In the genomic region with DNA sequence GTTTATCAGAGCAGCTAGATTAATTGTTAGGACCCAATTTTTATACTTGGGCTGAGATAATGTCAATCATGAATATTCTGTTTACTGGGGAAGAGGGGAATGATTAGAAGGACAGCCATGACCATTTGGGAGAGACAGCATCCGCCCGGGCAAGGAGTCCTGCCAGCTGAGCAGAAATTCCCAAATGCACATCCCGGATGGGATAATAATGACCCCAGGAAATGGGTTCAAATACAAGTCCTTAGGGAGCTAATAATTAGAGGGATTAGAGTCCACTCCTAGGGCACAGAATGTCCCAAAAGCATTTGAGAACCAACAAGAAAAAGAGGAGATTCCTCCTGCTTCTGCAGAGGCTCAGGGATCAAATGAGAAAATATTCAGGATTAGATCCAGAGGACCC, we compare ENCODE assay signal across 18 cellular contexts.
A peak's percentile ranks its signal among the peaks of the same experiment; 100 is the strongest.
DNase-seq lines count a peak whose midpoint lies in the region; ATAC-seq and TF ChIP-seq lines count a peak whose summit lies in the region.
"Had no signal": no experiment of that assay in that cellular context is flagged by ENCODE, and none has a peak within 500 bp of the region (broad histone marks: within the 10 kb centered on the region; RNA-seq: fewer than 3 reads in every experiment).

No MANE protein-coding gene starts in this region.

- H3K27ac ChIP-seq in IMR-90 (ENCODE audit: insufficient read depth, low read length): no peak overlapping the region
- peak overlapping the region; percentile 25 to 70 (median 56) for H3K27ac ChIP-seq in heart left ventricle
- peak overlapping the region in 3 of 4 donors; percentile 29 to 46 (median 39) for H3K27ac ChIP-seq in gastrocnemius medialis
- H3K27ac ChIP-seq: BLaER1 had no signal

- H3K4me3 Mint-ChIP-seq in memory B cell: no peak overlapping the region

- H3K9me1 ChIP-seq in IMR-90 (ENCODE audit: insufficient read depth, low read length): no peaks in the 10 kb centered on the region

- intact Hi-C loops in IMR-90 (cut with micrococcal nuclease) (no loop called here), heart left ventricle (cut with DNase I) (no loop called here), gastrocnemius medialis (cut with DNase I; ENCODE audit: low total_unique reads) (no loop called here)

- H3K36me3 Mint-ChIP-seq in memory B cell: no peaks in the 10 kb centered on the region

- H3K4ac ChIP-seq in IMR-90 (ENCODE audit: low read depth, low read length): no peak overlapping the region

- TF ChIP-seq POLR2A in IMR-90 (IDR thresholded peaks at IDR 0.05; ENCODE audit: low read depth, low read length) (no peak), heart left ventricle (IDR thresholded peaks at IDR 0.05) (no peak), gastrocnemius medialis (IDR thresholded peaks at IDR 0.05) (no peak)

- H3K23ac ChIP-seq in IMR-90 (ENCODE audit: low read depth, low read length): no peak overlapping the region

- no CpG with 5 or more reads among the region's 3 CpGs for whole genome bisulfite sequencing in IMR-90 (ENCODE audit: extremely low coverage in 2 of 2, insufficient read length in 1 of 2), 2 experiments
- whole genome bisulfite sequencing in heart left ventricle, 4 donors: 34 to 49% (median 39%) methylated on average over 3 of the region's 3 CpGs

- H2AK5ac ChIP-seq in IMR-90 (ENCODE audit: low read depth, low read length): no peak overlapping the region

- H3K4me1 Mint-ChIP-seq in memory B cell: peaks cover 6% of the 10 kb centered on the region

- no peaks in the 10 kb centered on the region for H4K20me1 ChIP-seq in IMR-90 (ENCODE audit: insufficient read depth, low read length)
- H4K20me1 ChIP-seq: BLaER1 had no signal

- no peak overlapping the region for H2AFZ ChIP-seq in IMR-90 (replicated peaks; ENCODE audit: low read length, poor library complexity)

- H3K4me2 ChIP-seq in IMR-90 (ENCODE audit: low read depth, low read length): no peak overlapping the region
- H3K4me2 ChIP-seq: BLaER1 had no signal

- H4K5ac ChIP-seq in IMR-90 (ENCODE audit: low read depth, low read length): peak overlapping the region; percentile 31; the same call in 1 of the 2 replicates

- H3K79me1 ChIP-seq in IMR-90 (ENCODE audit: low read depth in 1 of 2, low read length in 2 of 2): no peaks in the 10 kb centered on the region

- no peak overlapping the region for H2BK5ac ChIP-seq in IMR-90 (ENCODE audit: low read depth, low read length, poor library complexity, severe bottlenecking)

- peaks cover 9% of the 10 kb centered on the region for H3K4me1 ChIP-seq in IMR-90 (ENCODE audit: control insufficient read depth, insufficient read depth, low read length)
- H3K4me1 ChIP-seq in heart left ventricle: peaks cover 0 to 55% (median 25%) of the 10 kb centered on the region in 12 donors
- H3K4me1 ChIP-seq in gastrocnemius medialis: no peaks in the 10 kb centered on the region
- H3K4me1 ChIP-seq: BLaER1 had no signal

- H3K14ac ChIP-seq in IMR-90 (replicated peaks; ENCODE audit: low read depth, low read length): no peak overlapping the region

- no peak overlapping the region for H2AK9ac ChIP-seq in IMR-90 (replicated peaks; ENCODE audit: low read depth, low read length, poor library complexity)

- DNase-seq in IMR-90: no peak
- DNase-seq in heart left ventricle: peak in 2 of 5 donors; percentile 37
- DNase-seq in memory B cell (ENCODE audit: low spot score in 2 of 2): no peak
- DNase-seq in gastrocnemius medialis: no peak
- DNase-seq in cortex of kidney (lab: John Stamatoyannopoulos, UW): no peak
- no peak for DNase-seq in nucleus accumbens (lab: John Stamatoyannopoulos, UW)
- no peak for DNase-seq in dedifferentiated amniotic fluid mesenchymal stem cell (ENCODE audit: extremely low spot score)
- DNase-seq: GDM1, MG63, NCI-H1092, NCI-H146, NCI-H2081, NCI-H510A, NCI-H774, SHP77 had no signal

- H3K27ac Mint-ChIP-seq in memory B cell: peak overlapping the region; percentile 2

- peak overlapping the region in 1 of 2 experiments; percentile 0; a peak in 1 of 4 replicates for H4K8ac ChIP-seq in IMR-90 (ENCODE audit: low read depth in 2 of 2, low read length in 2 of 2)

- peak overlapping the region; percentile 25; the same call in 1 of the 2 replicates for H3K18ac ChIP-seq in IMR-90 (ENCODE audit: low read depth, low read length)

- H3K4me3 ChIP-seq in IMR-90 (ENCODE audit: insufficient read depth, low read depth, low read length): no peak overlapping the region
- H3K4me3 ChIP-seq in heart left ventricle: no peak overlapping the region
- H3K4me3 ChIP-seq in gastrocnemius medialis: no peak overlapping the region
- H3K4me3 ChIP-seq: BLaER1, GM12878, MG63 had no signal

- H2BK120ac ChIP-seq in IMR-90 (ENCODE audit: low read depth, low read length): no peak overlapping the region

- dilution Hi-C loops in IMR-90 (cut with HindIII; ENCODE audit: low sequenced_read_pairs, unreplicated experiment): no loop called here

- no peak overlapping the region for H2BK15ac ChIP-seq in IMR-90 (ENCODE audit: low read depth, low read length)

- in situ Hi-C loops in IMR-90 (cut with MboI; ENCODE audit: low sequenced_read_pairs) (no loop called here), gastrocnemius medialis (cut with MboI; ENCODE audit: low sequenced_read_pairs in 4 of 4) (no loop called here)

- no peak overlapping the region for H2BK20ac ChIP-seq in IMR-90 (ENCODE audit: low read depth, low read length)

- H3K56ac ChIP-seq in IMR-90 (ENCODE audit: extremely low read depth, insufficient read depth, low read length): no peak overlapping the region

- H3K36me3 ChIP-seq in IMR-90 (ENCODE audit: control insufficient read depth, insufficient read depth, low read length) (no peaks in the 10 kb centered on the region), heart left ventricle (no peaks in the 10 kb centered on the region), gastrocnemius medialis (no peaks in the 10 kb centered on the region)
- H3K36me3 ChIP-seq: BLaER1, MG63 had no signal

- no peak overlapping the region for H4K91ac ChIP-seq in IMR-90 (ENCODE audit: insufficient read depth, low read depth, low read length)

- peaks cover 1% of the 10 kb centered on the region for H3K27me3 Mint-ChIP-seq in memory B cell

- TF ChIP-seq RAD21 in IMR-90 (IDR thresholded peaks at IDR 0.05; ENCODE audit: low read length): no peak

- POLR2A ChIA-PET in IMR-90 (lab: Charles Lee; ENCODE audit: unreplicated experiment): interaction anchor here (0.8 kb wide), 1 partner anchor 157 kb away, joined by 3 read pairs; no protein-coding TSS in a partner anchor

- CTCF ChIA-PET in IMR-90 (lab: Yijun Ruan, JAX): no interaction called here

- no peak overlapping the region for H3K9ac ChIP-seq in IMR-90 (ENCODE audit: low read depth, low read length)
- H3K9ac ChIP-seq: BLaER1 had no signal

- no peaks in the 10 kb centered on the region for H3K9me3 Mint-ChIP-seq in memory B cell

- ATAC-seq in IMR-90 (ENCODE audit: low read depth): 0 out of 2 replicates have a peak, but pooled peaks have one; percentile 12
- ATAC-seq in heart left ventricle: peak in 2 of 4 donors; percentile 18 to 32
- ATAC-seq in memory B cell (ENCODE audit: low read depth): no peak
- peak; percentile 36 for ATAC-seq in gastrocnemius medialis
- no peak for ATAC-seq in HG03135 (IDR thresholded peaks at IDR 0.05; ENCODE audit: unreplicated experiment)

- H3K27me3 ChIP-seq in IMR-90 (ENCODE audit: control insufficient read depth, insufficient read depth, low read length) (no peaks in the 10 kb centered on the region), heart left ventricle (no peaks in the 10 kb centered on the region), gastrocnemius medialis (no peaks in the 10 kb centered on the region)
- H3K27me3 ChIP-seq: BLaER1, MG63 had no signal

- TF ChIP-seq CTCF in IMR-90 (conservative IDR thresholded peaks at IDR 0.05; ENCODE audit: low read depth, low read length): no peak
- no peak for TF ChIP-seq CTCF in heart left ventricle (IDR thresholded peaks at IDR 0.05)
- no peak for TF ChIP-seq CTCF in gastrocnemius medialis (IDR thresholded peaks at IDR 0.05 in 4 of 5, conservative IDR thresholded peaks at IDR 0.05 in 1 of 5)

- BruUV-seq in IMR-90 (replicated peaks; lab: Mats Ljungman, UMichigan): no TSS peak

- H3K9me3 ChIP-seq in IMR-90 (ENCODE audit: control insufficient read depth, insufficient read depth, low read length) (no peaks in the 10 kb centered on the region), heart left ventricle (no peaks in the 10 kb centered on the region), gastrocnemius medialis (no peaks in the 10 kb centered on the region)
- H3K9me3 ChIP-seq: BLaER1, MG63 had no signal

TF ChIP-seq in IMR-90, 13 proteins besides CTCF, POLR2A, EP300 and RAD21 (continues in another document):
- no peak for TF ChIP-seq CHD1 (IDR thresholded peaks at IDR 0.05; ENCODE audit: low read depth, low read length)
- TF ChIP-seq MXI1 (IDR thresholded peaks at IDR 0.05; ENCODE audit: borderline replicate concordance, low read depth, low read length): no peak
- no peak for TF ChIP-seq RCOR1 (IDR thresholded peaks at IDR 0.05; ENCODE audit: insufficient replicate concordance, low read length)
- TF ChIP-seq FOS (IDR thresholded peaks at IDR 0.05; ENCODE audit: low read depth, low read length): no peak
- no peak for TF ChIP-seq MAFK (IDR thresholded peaks at IDR 0.05; ENCODE audit: low read depth, low read length)
- no peak for TF ChIP-seq ELK1 (IDR thresholded peaks at IDR 0.05; ENCODE audit: borderline replicate concordance, low read depth, low read length)
- TF ChIP-seq, protein P1, sequence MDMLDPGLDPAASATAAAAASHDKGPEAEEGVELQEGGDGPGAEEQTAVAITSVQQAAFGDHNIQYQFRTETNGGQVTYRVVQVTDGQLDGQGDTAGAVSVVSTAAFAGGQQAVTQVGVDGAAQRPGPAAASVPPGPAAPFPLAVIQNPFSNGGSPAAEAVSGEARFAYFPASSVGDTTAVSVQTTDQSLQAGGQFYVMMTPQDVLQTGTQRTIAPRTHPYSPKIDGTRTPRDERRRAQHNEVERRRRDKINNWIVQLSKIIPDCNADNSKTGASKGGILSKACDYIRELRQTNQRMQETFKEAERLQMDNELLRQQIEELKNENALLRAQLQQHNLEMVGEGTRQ (IDR thresholded peaks at IDR 0.05; ENCODE audit: low read depth, low read length): no peak
- TF ChIP-seq RFX5 (IDR thresholded peaks at IDR 0.05; ENCODE audit: low read depth, low read length): no peak
- TF ChIP-seq MAZ (IDR thresholded peaks at IDR 0.05; ENCODE audit: borderline replicate concordance, low read depth, low read length): no peak
- TF ChIP-seq CEBPB (IDR thresholded peaks at IDR 0.05; ENCODE audit: low read depth, low read length): no peak
- TF ChIP-seq BHLHE40 (IDR thresholded peaks at IDR 0.05; ENCODE audit: low read depth, low read length): no peak
- TF ChIP-seq NFE2L2 (IDR thresholded peaks at IDR 0.05; ENCODE audit: low read depth, low read length): no peak

Comparison
In these comparisons a context has a peak if more than half of its experiments do, and no peak if none do; other contexts are left out.
1. ATAC-seq: peak in IMR-90 (single experiment) and gastrocnemius medialis (2 of 2); none in memory B cell (single experiment) and HG03135 (single experiment).